In genomic region chr22:33747576-33748180, GRCh38 we compare ENCODE assay signal across 1 cellular context.
TF ChIP-seq lines count a peak whose summit lies in the region.

No MANE protein-coding gene starts in this region.

TF ChIP-seq in WTC11, 78 proteins besides CTCF, POLR2A, EP300 and RAD21 (continued from another document):
- no peak for TF ChIP-seq IRF2 (CRISPR knock-in tag; IDR thresholded peaks at IDR 0.05; ENCODE audit: borderline replicate concordance, low read depth)
- TF ChIP-seq ATF1 (CRISPR knock-in tag; IDR thresholded peaks at IDR 0.05): no peak
- no peak for TF ChIP-seq E2F5 (CRISPR knock-in tag; IDR thresholded peaks at IDR 0.05)
- no peak for TF ChIP-seq MXD4 (CRISPR knock-in tag; IDR thresholded peaks at IDR 0.05; ENCODE audit: borderline replicate concordance)
- no peak for TF ChIP-seq ZNF532 (CRISPR knock-in tag; IDR thresholded peaks at IDR 0.05; ENCODE audit: borderline replicate concordance)
- TF ChIP-seq PRDM15 (CRISPR knock-in tag; IDR thresholded peaks at IDR 0.05): no peak
- TF ChIP-seq GTF2I (CRISPR knock-in tag; conservative IDR thresholded peaks at IDR 0.05): no peak
- no peak for TF ChIP-seq ZNF121 (CRISPR knock-in tag; IDR thresholded peaks at IDR 0.05)
- no peak for TF ChIP-seq ERG (CRISPR knock-in tag; IDR thresholded peaks at IDR 0.05)
- TF ChIP-seq ATF2 (CRISPR knock-in tag; IDR thresholded peaks at IDR 0.05; ENCODE audit: borderline replicate concordance, low read depth): no peak
- no peak for TF ChIP-seq TCF7 (CRISPR knock-in tag; IDR thresholded peaks at IDR 0.05; ENCODE audit: low read depth)
- TF ChIP-seq E2F1 (CRISPR knock-in tag; IDR thresholded peaks at IDR 0.05): no peak
- TF ChIP-seq ATF6 (CRISPR knock-in tag; IDR thresholded peaks at IDR 0.05): no peak
- no peak for TF ChIP-seq ZNF138 (CRISPR knock-in tag; conservative IDR thresholded peaks at IDR 0.05)
- TF ChIP-seq ETV6 (CRISPR knock-in tag; IDR thresholded peaks at IDR 0.05): no peak
- no peak for TF ChIP-seq USF1 (CRISPR knock-in tag; IDR thresholded peaks at IDR 0.05)
